Comparison of ENCODE assay signal across 22 cellular contexts in genomic region chr12:98217257-98217656, GRCh38.
DNase-seq lines count a peak whose midpoint lies in the region; ATAC-seq, FAIRE-seq and TF ChIP-seq lines count a peak whose summit lies in the region.
"Had no signal": no experiment of that assay in that cellular context is flagged by ENCODE, and none has a peak within 500 bp of the region (broad histone marks: within the 10 kb centered on the region; RNA-seq: fewer than 3 reads in every experiment).

No MANE protein-coding gene starts in this region.

- H3K79me2 ChIP-seq in GM12878 (ENCODE audit: control insufficient read depth, insufficient read depth, low read length): no peaks in the 10 kb centered on the region

- intact Hi-C loops in GM12878 (cut with micrococcal nuclease; ENCODE audit: unreplicated experiment): no loop called here
- intact Hi-C loops in activated CD4-positive, alpha-beta T cell treated with anti-CD3 and anti-CD28 coated beads for 36 hours (cut with DNase I, micrococcal nuclease): no loop called here

- H3K36me3 Mint-ChIP-seq in activated CD4-positive, alpha-beta T cell treated with anti-CD3 and anti-CD28 coated beads for 36 hours (ENCODE audit: low read depth): no peaks in the 10 kb centered on the region
- H3K36me3 Mint-ChIP-seq: CD4-positive, CD25-positive, alpha-beta regulatory T cell; CD8-positive, alpha-beta T cell had no signal

- no peak overlapping the region for H3K27ac ChIP-seq in GM12878 (ENCODE audit: control insufficient read depth, insufficient read depth)
- H3K27ac ChIP-seq: 22Rv1, BLaER1, C4-2B, GM23248 had no signal

- in situ Hi-C loops in GM12878 (cut with MboI): no loop called here

- 31% methylated on average over 1 of the region's 1 CpG for WGBS in GM12878 (ENCODE audit: insufficient coverage, insufficient replicate concordance, low lambda C conversion rate, missing lambda C conversion rate)

- SMC1A ChIA-PET in GM12878 (lab: Charles Lee; ENCODE audit: uncharacterized antibody, unreplicated experiment): interaction anchor here (1.1 kb wide), 1 partner anchor 44 kb away, joined by 3 read pairs; no protein-coding TSS in a partner anchor

- DNase-seq in GM12878 (ENCODE audit: low read depth, low spot score): no peak
- DNase-seq in activated CD4-positive, alpha-beta T cell treated with anti-CD3 and anti-CD28 coated beads for 36 hours: no peak
- DNase-seq in NCI-H2227 (lab: John Stamatoyannopoulos, UW; ENCODE audit: unreplicated experiment): no peak
- DNase-seq in stimulated activated CD4-positive, alpha-beta T cell treated with anti-CD3 and anti-CD28 coated beads, Interleukin-4, amount 100 ng/mL, for 1 hour: no peak
- DNase-seq: Caco-2; CD4-positive, CD25-positive, alpha-beta regulatory T cell; CD8-positive, alpha-beta T cell; DMS153; DND-41; GM23248; H7; HCEC 1CT had no signal

- peaks cover 17% of the 10 kb centered on the region for H3K27me3 Mint-ChIP-seq in activated CD4-positive, alpha-beta T cell treated with anti-CD3 and anti-CD28 coated beads for 36 hours

- no peak for TF ChIP-seq CTCF in GM12878 (IDR thresholded peaks at IDR 0.05 in 2 of 3, conservative IDR thresholded peaks at IDR 0.05 in 1 of 3; ENCODE audit: control insufficient read depth in 2 of 3, extremely low read depth in 1 of 3, insufficient read depth in 1 of 3, low read depth in 3 of 3, low read length in 3 of 3)

- H3K9ac ChIP-seq in GM12878 (ENCODE audit: control insufficient read depth, insufficient read depth, low read length): no peak overlapping the region
- H3K9ac ChIP-seq: BLaER1, GM23248 had no signal

- H2AFZ ChIP-seq in GM12878 (ENCODE audit: control insufficient read depth, low read depth, low read length): no peak overlapping the region
- H2AFZ ChIP-seq: GM23248 had no signal

- POLR2A ChIA-PET in GM12878 (lab: Charles Lee): interaction anchor here (1.0 to 1.2 kb wide), 2 partner anchors 9 to 17 kb away, joined by 3 to 6 read pairs; no protein-coding TSS in a partner anchor
- POLR2A ChIA-PET in activated CD4-positive, alpha-beta T cell treated with anti-CD3 and anti-CD28 coated beads for 36 hours (lab: Charles Lee): no interaction called here

- H3K27me3 ChIP-seq in GM12878 (replicated peaks in 1 of 2; ENCODE audit: control insufficient read depth in 2 of 2, insufficient read depth in 2 of 2, low read length in 1 of 2): peaks cover 0 to 5% of the 10 kb centered on the region in 2 experiments; a peak in 1 of 4 replicates
- H3K27me3 ChIP-seq: BLaER1 had no signal

- no peak for TF ChIP-seq POLR2A in GM12878 (IDR thresholded peaks at IDR 0.05; ENCODE audit: low read depth, low read length)

- no peak for TF ChIP-seq RAD21 in GM12878 (IDR thresholded peaks at IDR 0.05; ENCODE audit: insufficient read depth, low read depth, low read length)

- no peaks in the 10 kb centered on the region for H3K36me3 ChIP-seq in GM12878 (ENCODE audit: control insufficient read depth in 2 of 2, insufficient read depth in 2 of 2, low read length in 1 of 2)
- H3K36me3 ChIP-seq: BLaER1 had no signal

- no TSS peak for BruUV-seq in GM12878 (replicated peaks; lab: Mats Ljungman, UMichigan)

- ATAC-seq in GM19043 (IDR thresholded peaks at IDR 0.05; ENCODE audit: low read depth, unreplicated experiment) (peak; percentile 49), GM21423 (IDR thresholded peaks at IDR 0.05; ENCODE audit: unreplicated experiment) (peak; percentile 57), HG03139 (IDR thresholded peaks at IDR 0.05; ENCODE audit: unreplicated experiment) (peak; percentile 65), GM12878 (no peak)
- no peak for ATAC-seq in activated CD4-positive, alpha-beta T cell treated with anti-CD3 and anti-CD28 coated beads for 36 hours
- ATAC-seq: CD8-positive, alpha-beta T cell had no signal

- no peaks in the 10 kb centered on the region for H3K9me3 ChIP-seq in GM12878 (replicated peaks; ENCODE audit: control insufficient read depth, insufficient read depth, low read length)
- H3K9me3 ChIP-seq: BLaER1, Caco-2 had no signal

- CTCF ChIA-PET in GM12878 (lab: Yijun Ruan, JAX): no interaction called here
- CTCF ChIA-PET in activated CD4-positive, alpha-beta T cell treated with anti-CD3 and anti-CD28 coated beads for 36 hours (lab: Charles Lee): no interaction called here

- RAD21 ChIA-PET in GM12878 (lab: Charles Lee; ENCODE audit: unreplicated experiment): interaction anchor here (1.2 kb wide), 1 partner anchor 9 kb away, joined by 3 read pairs; no protein-coding TSS in a partner anchor

- H4K20me1 ChIP-seq in GM12878 (ENCODE audit: control insufficient read depth, insufficient read depth): no peaks in the 10 kb centered on the region
- H4K20me1 ChIP-seq: BLaER1 had no signal

- H3K4me3 Mint-ChIP-seq in activated CD4-positive, alpha-beta T cell treated with anti-CD3 and anti-CD28 coated beads for 36 hours: no peak overlapping the region
- H3K4me3 Mint-ChIP-seq: B cell; CD4-positive, CD25-positive, alpha-beta regulatory T cell; CD8-positive, alpha-beta T cell had no signal

- TF ChIP-seq EP300 in GM12878 (IDR thresholded peaks at IDR 0.05; ENCODE audit: borderline replicate concordance in 1 of 2, control insufficient read depth in 1 of 2, low read depth in 2 of 2, low read length in 2 of 2): no peak

- H3K4me3 ChIP-seq in GM12878: no peak overlapping the region
- H3K4me3 ChIP-seq: BLaER1, GM23248 had no signal

- no peaks in the 10 kb centered on the region for H3K4me1 ChIP-seq in GM12878 (ENCODE audit: control insufficient read depth, insufficient read depth, low read length)
- H3K4me1 ChIP-seq: Caco-2 had no signal

- H3K4me2 ChIP-seq in GM12878 (ENCODE audit: control insufficient read depth, insufficient read depth): no peak overlapping the region
- H3K4me2 ChIP-seq: BLaER1 had no signal

- no peak overlapping the region for H3K27ac Mint-ChIP-seq in activated CD4-positive, alpha-beta T cell treated with anti-CD3 and anti-CD28 coated beads for 36 hours
- H3K27ac Mint-ChIP-seq: B cell; CD4-positive, CD25-positive, alpha-beta regulatory T cell; CD8-positive, alpha-beta T cell had no signal

- H3K4me1 Mint-ChIP-seq in activated CD4-positive, alpha-beta T cell treated with anti-CD3 and anti-CD28 coated beads for 36 hours: no peaks in the 10 kb centered on the region
- H3K4me1 Mint-ChIP-seq: B cell; CD4-positive, CD25-positive, alpha-beta regulatory T cell had no signal

- no peaks in the 10 kb centered on the region for H3K9me3 Mint-ChIP-seq in activated CD4-positive, alpha-beta T cell treated with anti-CD3 and anti-CD28 coated beads for 36 hours (ENCODE audit: low read depth)
- H3K9me3 Mint-ChIP-seq: CD8-positive, alpha-beta T cell had no signal

- no peak for FAIRE-seq in GM12878 (lab: Jason Lieb, UNC)
- FAIRE-seq: A204.1, G401.6, H1 had no signal

TF ChIP-seq in GM12878, 131 proteins besides CTCF, POLR2A, EP300 and RAD21:
- TF ChIP-seq ZNF24 (IDR thresholded peaks at IDR 0.05): 0 out of 2 replicates have a peak, but pooled peaks have one; percentile 7
- TF ChIP-seq FOS (IDR thresholded peaks at IDR 0.05; ENCODE audit: borderline replicate concordance, extremely low read depth, insufficient read length): no peak
- TF ChIP-seq ZNF687 (IDR thresholded peaks at IDR 0.05): no peak
TF ChIP-seq in GM12878: peak in this region for 1.

Comparison
In these comparisons a context has a peak if more than half of its experiments do, and no peak if none do; other contexts are left out.
1. ATAC-seq: peak in GM19043 (single experiment), GM21423 (single experiment) and HG03139 (single experiment); none in GM12878 (single experiment) and activated CD4-positive, alpha-beta T cell treated with anti-CD3 and anti-CD28 coated beads for 36 hours (single experiment).